Comparison of ENCODE assay signal across 29 cellular contexts in genomic region chr4:2047031-2047660, GRCh38. TPM values are rescaled to one million over a fixed set of nuclear protein-coding genes. Genes with fewer than 3 reads are reported as not detected.
A peak's percentile ranks its signal among the peaks of the same experiment; 100 is the strongest.
DNase-seq lines count a peak whose midpoint lies in the region; ATAC-seq and TF ChIP-seq lines count a peak whose summit lies in the region.
"Had no signal": no experiment of that assay in that cellular context is flagged by ENCODE, and none has a peak within 500 bp of the region (broad histone marks: within the 10 kb centered on the region; RNA-seq: fewer than 3 reads in every experiment).

No MANE protein-coding gene starts in this region.

- peaks cover 2% of the 10 kb centered on the region for H3K4me1 Mint-ChIP-seq in osteocyte (ENCODE audit: unreplicated experiment)
- H3K4me1 Mint-ChIP-seq: IgD-negative memory B cell, immature natural killer cell, natural killer cell had no signal

- no peak overlapping the region for H3K4me3 ChIP-seq in GM06990 (replicated peaks; ENCODE audit: low read depth, low read length)
- H3K4me3 ChIP-seq: A549, GM23248, hepatocyte, smooth muscle cell, transverse colon had no signal

- no peaks in the 10 kb centered on the region for H3K27me3 ChIP-seq in GM06990 (replicated peaks; ENCODE audit: control insufficient read depth, insufficient read depth, low read length)

- no peaks in the 10 kb centered on the region for H3K36me3 ChIP-seq in GM06990 (ENCODE audit: control insufficient read depth, insufficient read depth, low read length)
- H3K36me3 ChIP-seq: transverse colon had no signal

- H3K27ac Mint-ChIP-seq in osteocyte (ENCODE audit: unreplicated experiment), result no peak overlapping the region
- H3K27ac Mint-ChIP-seq: IgD-negative memory B cell, immature natural killer cell, natural killer cell had no signal

- H3K4me3 Mint-ChIP-seq in osteocyte (ENCODE audit: unreplicated experiment), result no peak overlapping the region
- H3K4me3 Mint-ChIP-seq: IgD-negative memory B cell, immature natural killer cell, natural killer cell had no signal

- H3K27me3 Mint-ChIP-seq in osteocyte (ENCODE audit: unreplicated experiment), result peaks cover 26% of the 10 kb centered on the region

- DNase-seq in activated CD8-positive, alpha-beta memory T cell treated with anti-CD3 and anti-CD28 coated beads for 24 hours, result peak; percentile 44
- DNase-seq in activated CD8-positive, alpha-beta memory T cell treated with anti-CD3 and anti-CD28 coated beads, Interleukin-2, amount 50 U/mL, for 48 hours, result no peak
- peak; percentile 6 for DNase-seq in GM06990 (ENCODE audit: extremely low read depth, insufficient read length)
- DNase-seq in iPS-NIHi11 (ENCODE audit: low spot score), result peak; percentile 11
- DNase-seq in osteocyte (ENCODE audit: extremely low spot score, unreplicated experiment), result peak; percentile 84
- no peak for DNase-seq in SK-N-DZ (ENCODE audit: low spot score)
- no peak for DNase-seq in cerebellar cortex (ENCODE audit: low spot score)
- DNase-seq: activated CD4-positive, alpha-beta T cell treated with anti-CD3 and anti-CD28 coated beads, Interleukin-2, amount 50 U/mL, for 4 hours; activated CD4-positive, CD25-positive, alpha-beta regulatory T cell; activated gamma-delta T cell treated with Interleukin-2 at 50 U/mL for 16 hours; activated T-cell treated with anti-CD3 and anti-CD28 coated beads for 4 hours; central memory CD4-positive, alpha-beta T cell; dermis blood vessel endothelial cell; GM23248; immature natural killer cell; natural killer cell; NCI-H1105; NCI-H1930; NCI-H524; NK-92 treated with Interleukin-12 subunit alpha and Interleukin-12 subunit beta, amount 100 ng/mL, for 24 hours; PC-3; stimulated activated CD4-positive, alpha-beta T cell treated with anti-CD3 and anti-CD28 coated beads, Interleukin-2, amount 100 ng/mL, for 24 hours; T-helper 1 cell; transverse colon had no signal

- H3K9me3 Mint-ChIP-seq in osteocyte (ENCODE audit: unreplicated experiment), result no peaks in the 10 kb centered on the region
- H3K9me3 Mint-ChIP-seq: IgD-negative memory B cell, immature natural killer cell, natural killer cell had no signal

- no peak for ATAC-seq in GM21717 (IDR thresholded peaks at IDR 0.05; ENCODE audit: unreplicated experiment)
- ATAC-seq: A549, natural killer cell, PC-3 had no signal

- TF ChIP-seq CTCF in GM06990 (IDR thresholded peaks at IDR 0.05; ENCODE audit: insufficient read depth, low read length, poor library complexity, severe bottlenecking), result no peak
- no peak for TF ChIP-seq CTCF in osteocyte (IDR thresholded peaks at IDR 0.05)

- H3K36me3 Mint-ChIP-seq in osteocyte (ENCODE audit: unreplicated experiment), result no peaks in the 10 kb centered on the region
- H3K36me3 Mint-ChIP-seq: IgD-negative memory B cell, immature natural killer cell, natural killer cell had no signal

RNA-seq across cellular contexts. Expression of gene NAT8L, which starts 12.0 kb away (rescaled TPM):
- 0.64 and 0.84 TPM in 2 replicates for total RNA-seq in osteocyte
- polyA plus RNA-seq in SK-N-DZ (2014; cell fraction: cytosol; rRNA removed), result 2.8 and 3.9 TPM in 2 replicates
- 6.2 and 12.0 TPM in 2 replicates for polyA plus RNA-seq in SK-N-DZ (2014; cell fraction: nucleus; rRNA removed)
- total RNA-seq: GM23248, natural killer cell, smooth muscle cell had no signal
- polyA plus RNA-seq: IgD-negative memory B cell, immature natural killer cell, smooth muscle cell had no signal

RNA-seq across cellular contexts. Expression of gene NELFA, which starts 38.4 kb away (rescaled TPM):
- 32.5 and 37.8 TPM in 2 replicates for total RNA-seq in osteocyte
- polyA plus RNA-seq in SK-N-DZ (2014; cell fraction: cytosol; rRNA removed), result 50.7 and 51.7 TPM in 2 replicates
- polyA plus RNA-seq in SK-N-DZ (2014; cell fraction: nucleus; rRNA removed), result 47.8 and 51.0 TPM in 2 replicates

Comparison
In these comparisons a context has a peak if more than half of its experiments do, and no peak if none do; other contexts are left out.
1. DNase-seq: peak in activated CD8-positive, alpha-beta memory T cell treated with anti-CD3 and anti-CD28 coated beads for 24 hours (single experiment), GM06990 (single experiment), iPS-NIHi11 (single experiment) and osteocyte (single experiment); none in activated CD8-positive, alpha-beta memory T cell treated with anti-CD3 and anti-CD28 coated beads, Interleukin-2, amount 50 U/mL, for 48 hours (single experiment), SK-N-DZ (single experiment) and cerebellar cortex (single experiment).